Comparison of ENCODE assay signal across 2 cellular contexts in genomic region chr3:185268194-185268809, GRCh38.
TF ChIP-seq lines count a peak whose summit lies in the region.

No MANE protein-coding gene starts in this region.

TF ChIP-seq in K562, 482 proteins besides CTCF, POLR2A, EP300 and RAD21 (continued from another document and continues in another):
- TF ChIP-seq ZNF324 (CRISPR knock-in tag; IDR thresholded peaks at IDR 0.05) (peak; percentile 55; the same call in 1 of the 2 replicates), MEF2D (tag; conservative IDR thresholded peaks at IDR 0.05; ENCODE audit: low read depth) (peak; percentile 77; the same call in 1 of the 2 replicates), ZBTB9 (CRISPR knock-in tag; IDR thresholded peaks at IDR 0.05) (peak; percentile 62; the same call in 1 of the 2 replicates), ZNF707 (CRISPR knock-in tag; conservative IDR thresholded peaks at IDR 0.05) (no peak), FOXP1 (CRISPR knock-in tag; IDR thresholded peaks at IDR 0.05) (no peak), RFX1 (IDR thresholded peaks at IDR 0.05) (peak; percentile 55), ELF1 (tag; IDR thresholded peaks at IDR 0.05) (0 out of 2 replicates have a peak, but pooled peaks have one; percentile 36), ID3 (CRISPR knock-in tag; IDR thresholded peaks at IDR 0.05) (no peak), ID3 (tag; IDR thresholded peaks at IDR 0.05) (peak; percentile 67), SMAD3 (CRISPR knock-in tag; conservative IDR thresholded peaks at IDR 0.05) (peak; percentile 90), TAL1 (IDR thresholded peaks at IDR 0.05) (no peak), CXXC5 (CRISPR knock-in tag; IDR thresholded peaks at IDR 0.05) (peak; percentile 36; the same call in 1 of the 2 replicates), ELF2 (CRISPR knock-in tag; IDR thresholded peaks at IDR 0.05) (peak; percentile 43; the same call in 1 of the 2 replicates), TEAD1 (CRISPR knock-in tag; IDR thresholded peaks at IDR 0.05) (peak in 1 of 2 experiments; percentile 93; a peak in 2 of 4 replicates), SOX6 (IDR thresholded peaks at IDR 0.05) (peak; percentile 73; the same call in 1 of the 2 replicates), PYGO2 (tag; IDR thresholded peaks at IDR 0.05) (peak; percentile 61), HEY1 (CRISPR knock-in tag; IDR thresholded peaks at IDR 0.05; ENCODE audit: borderline replicate concordance) (no peak), SIX5 (IDR thresholded peaks at IDR 0.05; ENCODE audit: borderline replicate concordance in 1 of 2, insufficient read depth in 1 of 2, low read depth in 1 of 2, low read length in 2 of 2) (no peak), ASH1L (IDR thresholded peaks at IDR 0.05; ENCODE audit: borderline replicate concordance, low read depth, partially characterized antibody) (no peak), ZNF79 (CRISPR knock-in tag; IDR thresholded peaks at IDR 0.05; ENCODE audit: low read depth) (0 out of 2 replicates have a peak, but pooled peaks have one; percentile 34), ZNF41 (CRISPR knock-in tag; conservative IDR thresholded peaks at IDR 0.05) (peak; percentile 73; the same call in 1 of the 2 replicates), HMBOX1 (IDR thresholded peaks at IDR 0.05) (no peak)
- TF ChIP-seq, protein P1, sequence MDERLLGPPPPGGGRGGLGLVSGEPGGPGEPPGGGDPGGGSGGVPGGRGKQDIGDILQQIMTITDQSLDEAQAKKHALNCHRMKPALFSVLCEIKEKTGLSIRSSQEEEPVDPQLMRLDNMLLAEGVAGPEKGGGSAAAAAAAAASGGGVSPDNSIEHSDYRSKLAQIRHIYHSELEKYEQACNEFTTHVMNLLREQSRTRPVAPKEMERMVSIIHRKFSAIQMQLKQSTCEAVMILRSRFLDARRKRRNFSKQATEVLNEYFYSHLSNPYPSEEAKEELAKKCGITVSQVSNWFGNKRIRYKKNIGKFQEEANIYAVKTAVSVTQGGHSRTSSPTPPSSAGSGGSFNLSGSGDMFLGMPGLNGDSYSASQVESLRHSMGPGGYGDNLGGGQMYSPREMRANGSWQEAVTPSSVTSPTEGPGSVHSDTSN (CRISPR knock-in tag; IDR thresholded peaks at IDR 0.05; ENCODE audit: low read depth): no peak
- TF ChIP-seq, protein P1 (tag; conservative IDR thresholded peaks at IDR 0.05; ENCODE audit: low read depth): 0 out of 2 replicates have a peak, but pooled peaks have one; percentile 22

TF ChIP-seq in neural cell, 6 proteins besides CTCF, POLR2A, EP300 and RAD21 (continued from another document):
- no peak for TF ChIP-seq REST (IDR thresholded peaks at IDR 0.05; ENCODE audit: borderline replicate concordance)
- TF ChIP-seq TAF1 (IDR thresholded peaks at IDR 0.05; ENCODE audit: low read depth): no peak
